In the genomic region with DNA sequence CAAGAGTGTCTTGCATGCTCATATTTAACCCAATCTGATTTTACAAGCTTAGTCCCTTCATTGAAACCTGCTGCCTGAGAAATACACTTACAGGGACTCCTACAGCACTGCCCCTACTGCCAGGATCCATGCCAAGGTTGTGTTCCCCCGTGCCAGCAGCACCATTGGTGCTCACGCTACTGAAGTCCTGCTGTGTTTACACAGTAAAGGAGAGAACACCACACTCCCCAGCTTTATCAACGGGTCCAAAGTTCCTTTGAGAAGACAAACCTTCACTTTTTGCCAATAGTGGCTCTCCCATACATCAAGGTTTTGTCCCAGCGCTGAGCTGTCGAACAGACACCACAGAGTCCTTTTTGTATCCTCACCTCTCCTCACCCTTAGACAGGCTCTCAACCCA, we compare ENCODE assay signal across 14 cellular contexts.
DNase-seq lines count a peak whose midpoint lies in the region; ATAC-seq and TF ChIP-seq lines count a peak whose summit lies in the region.
"Had no signal": no experiment of that assay in that cellular context is flagged by ENCODE, and none has a peak within 500 bp of the region (broad histone marks: within the 10 kb centered on the region; RNA-seq: fewer than 3 reads in every experiment).

No MANE protein-coding gene starts in this region.

- no peak overlapping the region for H3K27ac Mint-ChIP-seq in activated naive CD4-positive, alpha-beta T cell treated with anti-CD3 and anti-CD28 coated beads, Interleukin-2, amount 10 ng/mL, durations not matched to agents 7 days and 5 days
- H3K27ac Mint-ChIP-seq in activated CD8-positive, alpha-beta T cell treated with anti-CD3 and anti-CD28 coated beads, Interleukin-2, amount 10 ng/mL, durations not matched to agents 7 days and 5 days = no peak overlapping the region
- H3K27ac Mint-ChIP-seq: activated CD4-positive, alpha-beta T cell treated with anti-CD3 and anti-CD28 coated beads, Interleukin-2, amount 10 ng/mL, durations not matched to agents 24 days and 14 days; natural killer cell treated with Interleukin-12 subunit alpha and Interleukin-12 subunit beta and Interleukin-15 and Interleukin-18, amount 100 ng/mL, for 72 hours; T-cell had no signal

- 56 to 57% methylated on average over 5 of the region's 5 CpGs for WGBS in thyroid gland, 2 donors

- POLR2A ChIA-PET in activated CD8-positive, alpha-beta T cell treated with anti-CD3 and anti-CD28 coated beads, Interleukin-2, amount 10 ng/mL, durations not matched to agents 7 days and 5 days (lab: Charles Lee) = no interaction called here

- H3K9me3 Mint-ChIP-seq in activated naive CD4-positive, alpha-beta T cell treated with anti-CD3 and anti-CD28 coated beads, Interleukin-2, amount 10 ng/mL, durations not matched to agents 7 days and 5 days = no peaks in the 10 kb centered on the region
- H3K9me3 Mint-ChIP-seq in activated CD8-positive, alpha-beta T cell treated with anti-CD3 and anti-CD28 coated beads, Interleukin-2, amount 10 ng/mL, durations not matched to agents 7 days and 5 days (ENCODE audit: insufficient read depth) = no peaks in the 10 kb centered on the region
- H3K9me3 Mint-ChIP-seq: activated CD4-positive, alpha-beta T cell treated with anti-CD3 and anti-CD28 coated beads, Interleukin-2, amount 10 ng/mL, durations not matched to agents 24 days and 14 days; natural killer cell treated with Interleukin-12 subunit alpha and Interleukin-12 subunit beta and Interleukin-15 and Interleukin-18, amount 100 ng/mL, for 72 hours had no signal

- DNase-seq in Right ventricle myocardium superior (no peak), cardiac septum (ENCODE audit: low spot score) (no peak), thyroid gland (peak; percentile 44 to 46), MG63 (no peak)
- DNase-seq in activated naive CD4-positive, alpha-beta T cell treated with anti-CD3 and anti-CD28 coated beads, Interleukin-2, amount 10 ng/mL, durations not matched to agents 7 days and 5 days = no peak
- no peak for DNase-seq in activated CD8-positive, alpha-beta T cell treated with anti-CD3 and anti-CD28 coated beads, Interleukin-2, amount 10 ng/mL, durations not matched to agents 7 days and 5 days
- DNase-seq: activated CD4-positive, alpha-beta T cell treated with anti-CD3 and anti-CD28 coated beads, Interleukin-2, amount 10 ng/mL, durations not matched to agents 24 days and 14 days; activated effector memory CD4-positive, alpha-beta T cell treated with anti-CD3 and anti-CD28 coated beads, Interleukin-2, amount 50 U/mL, for 16 hours; COR-L47; stimulated activated CD4-positive, alpha-beta T cell treated with anti-CD3 and anti-CD28 coated beads, Interleukin-12 subunit alpha, Interleukin-12 subunit beta, amount 100 ng/mL, for 4 hours; T-cell had no signal

- no peak overlapping the region for H3K4me3 Mint-ChIP-seq in activated naive CD4-positive, alpha-beta T cell treated with anti-CD3 and anti-CD28 coated beads, Interleukin-2, amount 10 ng/mL, durations not matched to agents 7 days and 5 days
- no peak overlapping the region for H3K4me3 Mint-ChIP-seq in activated CD8-positive, alpha-beta T cell treated with anti-CD3 and anti-CD28 coated beads, Interleukin-2, amount 10 ng/mL, durations not matched to agents 7 days and 5 days
- H3K4me3 Mint-ChIP-seq: activated CD4-positive, alpha-beta T cell treated with anti-CD3 and anti-CD28 coated beads, Interleukin-2, amount 10 ng/mL, durations not matched to agents 24 days and 14 days; natural killer cell treated with Interleukin-12 subunit alpha and Interleukin-12 subunit beta and Interleukin-15 and Interleukin-18, amount 100 ng/mL, for 72 hours; T-cell had no signal

- H3K36me3 Mint-ChIP-seq in activated naive CD4-positive, alpha-beta T cell treated with anti-CD3 and anti-CD28 coated beads, Interleukin-2, amount 10 ng/mL, durations not matched to agents 7 days and 5 days = no peaks in the 10 kb centered on the region
- H3K36me3 Mint-ChIP-seq in activated CD8-positive, alpha-beta T cell treated with anti-CD3 and anti-CD28 coated beads, Interleukin-2, amount 10 ng/mL, durations not matched to agents 7 days and 5 days (ENCODE audit: low read depth) = no peaks in the 10 kb centered on the region
- H3K36me3 Mint-ChIP-seq: natural killer cell treated with Interleukin-12 subunit alpha and Interleukin-12 subunit beta and Interleukin-15 and Interleukin-18, amount 100 ng/mL, for 72 hours; T-cell had no signal

- H3K4me3 ChIP-seq in thyroid gland (replicated peaks in 1 of 3) = no peak overlapping the region
- no peak overlapping the region for H3K4me3 ChIP-seq in MG63

- CTCF ChIA-PET in activated naive CD4-positive, alpha-beta T cell treated with anti-CD3 and anti-CD28 coated beads, Interleukin-2, amount 10 ng/mL, durations not matched to agents 7 days and 5 days (lab: Charles Lee) = interaction anchor here (0.6 to 1.0 kb wide), 2 partner anchors 83 to 162 kb away, joined by 3 read pairs; no protein-coding TSS in a partner anchor
- CTCF ChIA-PET in activated CD8-positive, alpha-beta T cell treated with anti-CD3 and anti-CD28 coated beads, Interleukin-2, amount 10 ng/mL, durations not matched to agents 7 days and 5 days (lab: Charles Lee) = no interaction called here

- H3K4me1 Mint-ChIP-seq in activated naive CD4-positive, alpha-beta T cell treated with anti-CD3 and anti-CD28 coated beads, Interleukin-2, amount 10 ng/mL, durations not matched to agents 7 days and 5 days = no peaks in the 10 kb centered on the region
- no peaks in the 10 kb centered on the region for H3K4me1 Mint-ChIP-seq in activated CD8-positive, alpha-beta T cell treated with anti-CD3 and anti-CD28 coated beads, Interleukin-2, amount 10 ng/mL, durations not matched to agents 7 days and 5 days (ENCODE audit: low read depth)

- no peak for TF ChIP-seq CTCF in thyroid gland (IDR thresholded peaks at IDR 0.05)

- no peak for TF ChIP-seq POLR2A in thyroid gland (IDR thresholded peaks at IDR 0.05)

- ATAC-seq in Right ventricle myocardium superior (ENCODE audit: poor library complexity) (peak; percentile 52), HG02759 (IDR thresholded peaks at IDR 0.05; ENCODE audit: unreplicated experiment) (peak; percentile 11), HG03520 (IDR thresholded peaks at IDR 0.05; ENCODE audit: unreplicated experiment) (peak; percentile 16)
- ATAC-seq in activated CD8-positive, alpha-beta T cell treated with anti-CD3 and anti-CD28 coated beads, Interleukin-2, amount 10 ng/mL, durations not matched to agents 7 days and 5 days = no peak
- ATAC-seq: natural killer cell treated with Interleukin-12 subunit alpha and Interleukin-12 subunit beta and Interleukin-15 and Interleukin-18, amount 100 ng/mL, for 72 hours; T-cell had no signal

- no peaks in the 10 kb centered on the region for H3K27me3 ChIP-seq in thyroid gland
- H3K27me3 ChIP-seq in MG63 = no peaks in the 10 kb centered on the region

- H3K27me3 Mint-ChIP-seq in activated naive CD4-positive, alpha-beta T cell treated with anti-CD3 and anti-CD28 coated beads, Interleukin-2, amount 10 ng/mL, durations not matched to agents 7 days and 5 days = no peaks in the 10 kb centered on the region
- H3K27me3 Mint-ChIP-seq in activated CD8-positive, alpha-beta T cell treated with anti-CD3 and anti-CD28 coated beads, Interleukin-2, amount 10 ng/mL, durations not matched to agents 7 days and 5 days (ENCODE audit: low read depth) = no peaks in the 10 kb centered on the region
- H3K27me3 Mint-ChIP-seq: T-cell had no signal

- H3K9me3 ChIP-seq in thyroid gland = no peaks in the 10 kb centered on the region
- H3K9me3 ChIP-seq in MG63 = no peaks in the 10 kb centered on the region

- intact Hi-C loops in Right ventricle myocardium superior (cut with DNase I) (no loop called here), cardiac septum (cut with DNase I) (no loop called here), thyroid gland (cut with DNase I) (no loop called here)

- H3K4me1 ChIP-seq in thyroid gland = no peaks in the 10 kb centered on the region

- no peak overlapping the region for H3K27ac ChIP-seq in thyroid gland

- H3K36me3 ChIP-seq in thyroid gland = no peaks in the 10 kb centered on the region
- no peaks in the 10 kb centered on the region for H3K36me3 ChIP-seq in MG63

Comparison
In these comparisons a context has a peak if more than half of its experiments do, and no peak if none do; other contexts are left out.
1. DNase-seq: peak in thyroid gland (2 of 2); none in Right ventricle myocardium superior (single experiment), cardiac septum (single experiment), activated naive CD4-positive, alpha-beta T cell treated with anti-CD3 and anti-CD28 coated beads, Interleukin-2, amount 10 ng/mL, durations not matched to agents 7 days and 5 days (single experiment), MG63 (single experiment) and activated CD8-positive, alpha-beta T cell treated with anti-CD3 and anti-CD28 coated beads, Interleukin-2, amount 10 ng/mL, durations not matched to agents 7 days and 5 days (single experiment).